Comparison of ENCODE assay signal across 8 cellular contexts in the genomic region with DNA sequence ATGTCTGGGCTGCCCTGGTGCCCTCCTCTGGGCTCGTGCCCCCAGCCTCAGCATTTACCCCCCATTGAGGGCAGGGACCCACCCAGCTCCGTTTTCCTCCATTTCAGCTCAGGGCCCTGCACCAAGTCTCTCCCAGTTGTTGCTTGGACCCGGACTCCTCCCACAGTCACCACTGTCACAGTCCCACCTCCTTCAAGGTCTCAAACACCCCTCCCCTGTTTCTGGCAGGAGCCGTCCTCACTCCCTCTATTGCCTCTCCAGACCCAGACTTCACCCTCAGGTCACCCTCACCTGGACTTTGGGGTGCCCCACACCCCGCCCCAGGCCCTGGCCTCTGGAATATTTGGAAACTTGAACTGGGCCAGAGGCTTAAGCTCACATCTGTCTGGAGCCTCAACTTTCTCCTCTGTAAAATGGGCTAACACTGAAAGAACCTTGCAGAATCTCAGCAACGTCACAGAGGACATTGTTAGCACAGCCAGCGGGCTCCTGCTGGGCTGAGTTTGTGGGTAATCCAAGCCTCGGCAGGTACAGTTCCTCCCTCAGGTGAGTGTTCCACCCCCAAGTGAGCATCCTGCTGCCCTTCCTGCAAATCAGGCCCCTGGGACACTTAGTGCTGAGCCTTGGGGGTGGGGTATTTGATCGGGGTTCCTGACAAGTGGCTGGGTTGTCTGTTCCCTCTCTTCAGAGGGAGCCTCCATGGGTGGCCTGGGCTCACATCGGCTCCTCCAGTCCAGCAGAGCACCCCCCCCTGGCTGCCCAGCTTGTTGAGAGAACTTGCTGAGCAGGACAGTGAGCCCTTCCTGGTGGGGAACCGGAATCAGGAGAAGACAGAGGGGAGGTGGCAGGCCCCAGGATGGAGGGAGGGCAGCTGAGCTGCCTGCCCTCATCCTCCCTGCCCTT.
DNase-seq lines count a peak whose midpoint lies in the region; ATAC-seq and TF ChIP-seq lines count a peak whose summit lies in the region.

No MANE protein-coding gene starts in this region.

- peaks cover 6% of the 10 kb centered on the region for H3K36me3 Mint-ChIP-seq in activated T-cell treated with anti-CD3 and anti-CD28 coated beads, Interleukin-2, amount 50 U/mL, for 4 hours (ENCODE audit: insufficient read depth)
- no peaks in the 10 kb centered on the region for H3K36me3 Mint-ChIP-seq in mesothelial cell of epicardium

- H3K4me1 ChIP-seq in transverse colon, result peaks cover 40 to 77% (median 68%) of the 10 kb centered on the region in 4 donors

- no peaks in the 10 kb centered on the region for H3K9me3 ChIP-seq in transverse colon

- intact Hi-C loops in transverse colon (cut with DNase I; ENCODE audit: low total_unique reads), result loop anchor here (5.0 to 10.0 kb wide), 2 partner anchors 156 to 349 kb away; no protein-coding TSS in a partner anchor

- H3K4me3 ChIP-seq in transverse colon, result peak overlapping the region in 2 of 4 donors; percentile 51 to 57

- TF ChIP-seq CTCF in mesothelial cell of epicardium (IDR thresholded peaks at IDR 0.05; ENCODE audit: unreplicated experiment), result no peak
- TF ChIP-seq CTCF in transverse colon (IDR thresholded peaks at IDR 0.05), result no peak

- DNase-seq in activated T-cell treated with anti-CD3 and anti-CD28 coated beads, Interleukin-2, amount 50 U/mL, for 4 hours, result no peak
- DNase-seq in activated T-cell treated with anti-CD3 and anti-CD28 coated beads, Interleukin-2, amount 50 U/mL, for 1 hour, result no peak
- no peak for DNase-seq in caudate nucleus (lab: John Stamatoyannopoulos, UW)
- DNase-seq in mesothelial cell of epicardium (ENCODE audit: low spot score in 2 of 2, unreplicated experiment in 2 of 2), result no peak
- no peak for DNase-seq in transverse colon
- no peak for DNase-seq in OCI-M1 (lab: John Stamatoyannopoulos, UW)
- DNase-seq in kidney glomerular epithelial cell (lab: John Stamatoyannopoulos, UW), result no peak

- H3K9me3 Mint-ChIP-seq in activated T-cell treated with anti-CD3 and anti-CD28 coated beads, Interleukin-2, amount 50 U/mL, for 4 hours, result no peaks in the 10 kb centered on the region
- no peaks in the 10 kb centered on the region for H3K9me3 Mint-ChIP-seq in mesothelial cell of epicardium

- no peak for ATAC-seq in activated T-cell treated with anti-CD3 and anti-CD28 coated beads, Interleukin-2, amount 50 U/mL, for 4 hours
- ATAC-seq in HG02623 (IDR thresholded peaks at IDR 0.05; ENCODE audit: unreplicated experiment), result no peak

- no peaks in the 10 kb centered on the region for H3K36me3 ChIP-seq in transverse colon

- peak overlapping the region; percentile 98 for H3K27ac Mint-ChIP-seq in mesothelial cell of epicardium

- TF ChIP-seq POLR2A in transverse colon (IDR thresholded peaks at IDR 0.05), result no peak

- peak overlapping the region; percentile 98 for H3K27ac ChIP-seq in caudate nucleus (ENCODE audit: low read depth, low read length)
- peak overlapping the region; percentile 97 to 100 (median 99) for H3K27ac ChIP-seq in transverse colon

- WGBS in transverse colon (ENCODE audit: low coverage in 1 of 2), 2 donors, result 40 to 64% methylated on average over 2 to 10 of the region's 11 CpGs

- H3K27me3 Mint-ChIP-seq in activated T-cell treated with anti-CD3 and anti-CD28 coated beads, Interleukin-2, amount 50 U/mL, for 4 hours (ENCODE audit: low read depth), result no peaks in the 10 kb centered on the region
- no peaks in the 10 kb centered on the region for H3K27me3 Mint-ChIP-seq in mesothelial cell of epicardium (ENCODE audit: low read depth)

- peak overlapping the region; percentile 87 for H3K4me3 Mint-ChIP-seq in activated T-cell treated with anti-CD3 and anti-CD28 coated beads, Interleukin-2, amount 50 U/mL, for 4 hours
- H3K4me3 Mint-ChIP-seq in mesothelial cell of epicardium, result peak overlapping the region; percentile 62

- H3K27me3 ChIP-seq in transverse colon, result no peaks in the 10 kb centered on the region

- TF ChIP-seq EP300 in transverse colon (IDR thresholded peaks at IDR 0.05; ENCODE audit: low read depth), result no peak

- in situ Hi-C loops in transverse colon (cut with MboI; ENCODE audit: low pct_ligation_motif_present in 1 of 4, low pct_unique_long_range_greater_than_20kb in 1 of 4, low sequenced_read_pairs in 3 of 4), result loop anchor here in 1 of 4 donors (10.0 kb wide), 2 partner anchors 114 to 316 kb away; partner anchors contain the start of gene IER5L

- peaks cover 56% of the 10 kb centered on the region for H3K4me1 Mint-ChIP-seq in activated T-cell treated with anti-CD3 and anti-CD28 coated beads, Interleukin-2, amount 50 U/mL, for 4 hours (ENCODE audit: low read depth)
- peaks cover 81% of the 10 kb centered on the region for H3K4me1 Mint-ChIP-seq in mesothelial cell of epicardium
